1 cellular context compared by ENCODE assay signal in the genomic region with DNA sequence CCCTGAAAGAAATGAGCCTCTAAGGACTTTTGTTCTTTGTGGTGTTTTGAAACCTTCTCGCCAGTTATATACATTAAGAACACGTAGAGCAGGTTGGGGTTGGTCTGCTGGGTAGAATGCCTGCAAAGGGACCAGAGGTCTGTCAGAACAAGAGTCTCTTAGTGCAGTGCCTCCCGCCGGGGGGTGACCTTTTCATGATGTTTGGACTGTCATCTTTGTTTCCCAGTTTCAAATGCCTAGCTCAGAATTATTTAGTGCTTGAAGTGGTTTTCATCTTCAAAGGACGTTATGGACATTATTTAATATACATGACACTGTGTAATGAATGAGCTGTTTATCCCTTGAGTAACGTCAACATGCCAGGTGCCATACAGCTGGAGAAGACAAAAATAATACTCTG.
TF ChIP-seq lines count a peak whose summit lies in the region.

No MANE protein-coding gene starts in this region.

TF ChIP-seq in GM12878, 131 proteins besides CTCF, POLR2A, EP300 and RAD21 (continued from another document):
- TF ChIP-seq ATF7 (IDR thresholded peaks at IDR 0.05; ENCODE audit: low read depth) (no peak), MTA2 (IDR thresholded peaks at IDR 0.05; ENCODE audit: low read depth) (no peak), RUNX3 (IDR thresholded peaks at IDR 0.05; ENCODE audit: low read length) (no peak), RFX5 (IDR thresholded peaks at IDR 0.05; ENCODE audit: low read depth, low read length) (no peak), IRF5 (IDR thresholded peaks at IDR 0.05; ENCODE audit: borderline replicate concordance) (no peak), IKZF1 (conservative IDR thresholded peaks at IDR 0.05) (no peak)
TF ChIP-seq in GM12878: peak in this region for 5.
